14 cellular contexts compared by ENCODE assay signal in the genomic region with DNA sequence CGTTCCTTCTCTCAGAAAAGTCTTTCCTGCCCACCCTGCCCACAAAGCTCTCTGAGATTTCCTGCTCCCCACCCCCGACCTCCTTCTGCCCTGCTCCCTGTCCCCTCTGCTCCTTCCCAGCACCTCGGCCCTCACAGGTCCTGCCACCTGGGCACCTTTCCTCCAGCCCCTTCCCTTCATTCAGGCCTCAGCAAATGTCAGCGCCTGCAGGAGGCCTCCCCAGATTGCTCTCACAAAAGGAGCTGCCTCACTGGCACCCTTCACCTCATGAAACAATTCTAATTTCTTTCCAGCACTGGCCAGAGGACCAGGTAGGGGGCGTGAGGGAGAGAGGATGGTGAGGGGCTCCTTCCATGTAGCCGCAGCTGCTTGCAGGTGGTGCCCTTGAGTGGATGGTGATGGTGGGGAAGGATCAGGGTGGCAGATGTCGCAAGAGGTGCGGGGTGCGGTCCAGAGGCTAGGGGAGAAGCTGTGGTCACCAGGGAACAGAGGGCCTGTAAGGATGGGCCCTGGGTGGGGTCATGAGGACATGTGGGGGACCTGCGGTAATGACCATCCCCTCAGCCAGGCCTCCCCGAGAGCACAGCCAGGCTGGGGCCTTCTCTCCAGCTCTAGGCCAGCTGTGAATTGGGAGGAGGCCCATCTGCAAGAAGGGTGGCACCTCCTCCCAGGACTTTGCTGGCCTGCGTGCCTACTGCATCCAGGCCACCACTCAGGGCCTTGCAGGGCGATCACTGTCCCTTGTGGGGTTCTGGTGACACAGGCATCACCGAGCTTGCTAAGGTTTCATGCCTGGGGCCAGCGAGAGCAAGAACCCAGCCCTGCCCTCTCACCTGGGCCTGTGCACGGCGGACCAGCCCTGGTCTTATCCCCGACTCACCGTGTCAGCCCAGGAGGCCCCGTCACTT. TPM values are rescaled to one million over a fixed set of nuclear protein-coding genes. Genes with fewer than 3 reads are reported as not detected.
DNase-seq lines count a peak whose midpoint lies in the region; ATAC-seq and TF ChIP-seq lines count a peak whose summit lies in the region.
"Had no signal": no experiment of that assay in that cellular context is flagged by ENCODE, and none has a peak within 500 bp of the region (broad histone marks: within the 10 kb centered on the region; RNA-seq: fewer than 3 reads in every experiment).

No MANE protein-coding gene starts in this region.

- H3K4me3 ChIP-seq in OCI-LY7 (ENCODE audit: low read depth, low read length, poor library complexity, severe bottlenecking): no peak overlapping the region
- H3K4me3 ChIP-seq: pancreas had no signal

- no peaks in the 10 kb centered on the region for H3K36me3 ChIP-seq in OCI-LY7 (ENCODE audit: insufficient read depth, low read length)
- H3K36me3 ChIP-seq: pancreas had no signal

- no peaks in the 10 kb centered on the region for H3K79me2 ChIP-seq in OCI-LY7 (ENCODE audit: insufficient read depth, low read depth, low read length)

- no peaks in the 10 kb centered on the region for H3K9me3 ChIP-seq in OCI-LY7 (ENCODE audit: low read length)
- H3K9me3 ChIP-seq: pancreas had no signal

- peaks cover 42% of the 10 kb centered on the region for H3K4me1 ChIP-seq in OCI-LY7 (ENCODE audit: insufficient read depth, low read length, poor library complexity, severe bottlenecking)
- H3K4me1 ChIP-seq: pancreas had no signal

- H3K4me1 Mint-ChIP-seq in activated naive CD8-positive, alpha-beta T cell (ENCODE audit: low read depth): peaks cover 62% of the 10 kb centered on the region
- H3K4me1 Mint-ChIP-seq in activated naive CD8-positive, alpha-beta T cell treated with anti-CD3 and anti-CD28 coated beads for 36 hours: peaks cover 45% of the 10 kb centered on the region
- peaks cover 11% of the 10 kb centered on the region for H3K4me1 Mint-ChIP-seq in type B pancreatic cell (ENCODE audit: unreplicated experiment)

- DNase-seq in activated naive CD8-positive, alpha-beta T cell treated with anti-CD3 and anti-CD28 coated beads for 36 hours: no peak
- DNase-seq in OCI-LY7 (ENCODE audit: low spot score) (no peak), iPS-NIHi11 (ENCODE audit: low spot score) (peak; percentile 31), type B pancreatic cell (ENCODE audit: extremely low spot score, unreplicated experiment) (peak; percentile 66), NCI-H1092 (lab: John Stamatoyannopoulos, UW) (no peak)
- DNase-seq: activated T-cell treated with anti-CD3 and anti-CD28 coated beads, Interleukin-2, amount 50 U/mL, for 72 hours; KBM-7; mesendoderm; NCI-H1694 treated with DMSO at 0.1 percent for 48 hours; SIG-M5 had no signal

- no peaks in the 10 kb centered on the region for H3K9me3 Mint-ChIP-seq in activated naive CD8-positive, alpha-beta T cell (ENCODE audit: low read depth)
- peaks cover 3% of the 10 kb centered on the region for H3K9me3 Mint-ChIP-seq in activated naive CD8-positive, alpha-beta T cell treated with anti-CD3 and anti-CD28 coated beads for 36 hours
- peaks cover 7% of the 10 kb centered on the region for H3K9me3 Mint-ChIP-seq in type B pancreatic cell

- peaks cover 2% of the 10 kb centered on the region for H3K36me3 Mint-ChIP-seq in activated naive CD8-positive, alpha-beta T cell
- H3K36me3 Mint-ChIP-seq in activated naive CD8-positive, alpha-beta T cell treated with anti-CD3 and anti-CD28 coated beads for 36 hours: no peaks in the 10 kb centered on the region
- H3K36me3 Mint-ChIP-seq in type B pancreatic cell: no peaks in the 10 kb centered on the region

- no peak for ATAC-seq in GM21381 (IDR thresholded peaks at IDR 0.05; ENCODE audit: unreplicated experiment)
- ATAC-seq in HG03108 (IDR thresholded peaks at IDR 0.05; ENCODE audit: unreplicated experiment): no peak

- no peaks in the 10 kb centered on the region for H4K20me1 ChIP-seq in OCI-LY7 (ENCODE audit: insufficient read depth, low read length)

- peak overlapping the region; percentile 42 for H3K4me3 Mint-ChIP-seq in activated naive CD8-positive, alpha-beta T cell
- no peak overlapping the region for H3K4me3 Mint-ChIP-seq in activated naive CD8-positive, alpha-beta T cell treated with anti-CD3 and anti-CD28 coated beads for 36 hours
- H3K4me3 Mint-ChIP-seq in type B pancreatic cell: no peak overlapping the region

- H2AFZ ChIP-seq in OCI-LY7 (ENCODE audit: low read length): peak overlapping the region; percentile 68

- no TSS peak for BruUV-seq in OCI-LY7 (replicated peaks; lab: Mats Ljungman, UMichigan)

- H3K4me2 ChIP-seq in OCI-LY7 (ENCODE audit: low read length): peak overlapping the region; percentile 63

- CTCF ChIA-PET in OCI-LY7 (lab: Charles Lee; ENCODE audit: unreplicated experiment): interaction anchor here (0.6 kb wide), 1 partner anchor 123 kb away, joined by 3 read pairs; the partner anchor contains the start of gene CFAP99

- POLR2A ChIA-PET in OCI-LY7 (lab: Charles Lee): interaction anchor here (0.6 kb wide), 1 partner anchor 16 kb away, joined by 3 read pairs; no protein-coding TSS in a partner anchor

- H3K27ac Mint-ChIP-seq in activated naive CD8-positive, alpha-beta T cell: peak overlapping the region; percentile 54
- H3K27ac Mint-ChIP-seq in activated naive CD8-positive, alpha-beta T cell treated with anti-CD3 and anti-CD28 coated beads for 36 hours: no peak overlapping the region
- H3K27ac Mint-ChIP-seq in type B pancreatic cell: no peak overlapping the region
- H3K27ac Mint-ChIP-seq: activated T-cell treated with anti-CD3 and anti-CD28 coated beads, Interleukin-2, amount 50 U/mL, for 72 hours had no signal

- TF ChIP-seq CTCF in OCI-LY7 (conservative IDR thresholded peaks at IDR 0.05; ENCODE audit: low read length) (no peak), type B pancreatic cell (conservative IDR thresholded peaks at IDR 0.05) (no peak)

- no peaks in the 10 kb centered on the region for H3K27me3 Mint-ChIP-seq in activated naive CD8-positive, alpha-beta T cell
- no peaks in the 10 kb centered on the region for H3K27me3 Mint-ChIP-seq in activated naive CD8-positive, alpha-beta T cell treated with anti-CD3 and anti-CD28 coated beads for 36 hours
- peaks cover 11% of the 10 kb centered on the region for H3K27me3 Mint-ChIP-seq in type B pancreatic cell

- peak overlapping the region; percentile 31 for H3K27ac ChIP-seq in OCI-LY7 (ENCODE audit: low read depth, low read length, poor library complexity, severe bottlenecking)
- H3K27ac ChIP-seq: pancreas had no signal

- intact Hi-C loops in OCI-LY7 (cut with micrococcal nuclease; ENCODE audit: unreplicated experiment): no loop called here

- H3K9me2 ChIP-seq in OCI-LY7 (ENCODE audit: insufficient read depth, low read length): no peaks in the 10 kb centered on the region

RNA-seq across cellular contexts. Expression of gene MXD4, which starts 33.9 kb away (rescaled TPM):
- total RNA-seq in activated naive CD8-positive, alpha-beta T cell treated with anti-CD3 and anti-CD28 coated beads for 36 hours: 1 to 10 TPM in 1 of 2 experiments, under 1 TPM in 1; 0.78 to 1.2 TPM
- 2.4 and 3.0 TPM in 2 replicates for total RNA-seq in OCI-LY7 (2014; rRNA removed; shearing (Covaris generic))
- total RNA-seq in OCI-LY7 (2022): 10.4 and 11.6 TPM in 2 replicates
- total RNA-seq in type B pancreatic cell (ENCODE audit: low replicate concordance): 59.8 and 79.9 TPM in 2 replicates

RNA-seq across cellular contexts. Expression of gene HAUS3, which starts 53.9 kb away (rescaled TPM):
- total RNA-seq in activated naive CD8-positive, alpha-beta T cell treated with anti-CD3 and anti-CD28 coated beads for 36 hours: 10 to 100 TPM; 23.6 to 23.7 TPM
- 15.9 and 20.1 TPM in 2 replicates for total RNA-seq in OCI-LY7 (2014; rRNA removed; shearing (Covaris generic))
- 21.1 and 22.2 TPM in 2 replicates for total RNA-seq in OCI-LY7 (2022)
- 12.3 and 19.7 TPM in 2 replicates for total RNA-seq in type B pancreatic cell (ENCODE audit: low replicate concordance)

RNA-seq across cellular contexts. Expression of gene POLN, which starts 53.9 kb away (rescaled TPM):
- 1 to 10 TPM in 1 of 2 experiments, under 1 TPM in 1; 0.92 to 1.0 TPM for total RNA-seq in activated naive CD8-positive, alpha-beta T cell treated with anti-CD3 and anti-CD28 coated beads for 36 hours
- 2.7 and 4.4 TPM in 2 replicates for total RNA-seq in OCI-LY7 (2014; rRNA removed; shearing (Covaris generic))
- total RNA-seq in OCI-LY7 (2022): 3.5 and 4.0 TPM in 2 replicates
- 4.1 and 4.3 TPM in 2 replicates for total RNA-seq in type B pancreatic cell (ENCODE audit: low replicate concordance)

Comparison
In these comparisons a context has a peak if more than half of its experiments do, and no peak if none do; other contexts are left out.
1. DNase-seq: peak in iPS-NIHi11 (single experiment) and type B pancreatic cell (single experiment); none in activated naive CD8-positive, alpha-beta T cell treated with anti-CD3 and anti-CD28 coated beads for 36 hours (single experiment), OCI-LY7 (single experiment) and NCI-H1092 (single experiment).